Comparison of ENCODE assay signal across 9 cellular contexts in genomic region chr1:244319283-244320132, GRCh38.
DNase-seq lines count a peak whose midpoint lies in the region; ATAC-seq, FAIRE-seq and TF ChIP-seq lines count a peak whose summit lies in the region.
"Had no signal": no experiment of that assay in that cellular context is flagged by ENCODE, and none has a peak within 500 bp of the region (broad histone marks: within the 10 kb centered on the region; RNA-seq: fewer than 3 reads in every experiment).

No MANE protein-coding gene starts in this region.

- peak overlapping the region in 1 of 2 donors; percentile 24 for H3K27ac ChIP-seq in coronary artery
- H3K27ac ChIP-seq: VCaP had no signal

- DNase-seq in GM12891 (ENCODE audit: insufficient read length, low spot score) (peak; percentile 44), KBM-7 (peak; percentile 91), kidney glomerular epithelial cell (lab: John Stamatoyannopoulos, UW) (peak; percentile 35), DMS153 treated with DMSO at 0.1 percent for 48 hours (lab: John Stamatoyannopoulos, UW; ENCODE audit: unreplicated experiment) (no peak), NCI-H146 treated with DMSO at 0.1 percent for 48 hours (lab: John Stamatoyannopoulos, UW; ENCODE audit: unreplicated experiment) (no peak), coronary artery (ENCODE audit: low spot score) (no peak)
- DNase-seq in activated T-cell treated with anti-CD3 and anti-CD28 coated beads, Interleukin-2, amount 50 U/mL, for 1 hour, result peak; percentile 27

- H3K4me3 ChIP-seq in coronary artery, result no peak overlapping the region

- FAIRE-seq in GM12891 (lab: Jason Lieb, UNC), result peak; percentile 69

- no peak for TF ChIP-seq CTCF in coronary artery (IDR thresholded peaks at IDR 0.05)

- ATAC-seq in GM21717 (IDR thresholded peaks at IDR 0.05; ENCODE audit: unreplicated experiment), result peak; percentile 81

- no peak for TF ChIP-seq POLR2A in GM12891 (IDR thresholded peaks at IDR 0.05; ENCODE audit: low read depth, low read length)

- in situ Hi-C loops in KBM-7 (cut with MboI; ENCODE audit: low pct_unique_long_range_greater_than_20kb, low sequenced_read_pairs), result no loop called here

TF ChIP-seq in GM12891, 5 proteins besides CTCF, POLR2A, EP300 and RAD21:
- TF ChIP-seq SPI1 (IDR thresholded peaks at IDR 0.05; ENCODE audit: low read depth, low read length) (peak; percentile 61), PAX5 (IDR thresholded peaks at IDR 0.05; ENCODE audit: insufficient read depth, low read length, severe bottlenecking) (no peak), POLR2AphosphoS5 (IDR thresholded peaks at IDR 0.05; ENCODE audit: low read depth, low read length) (0 out of 2 replicates have a peak, but pooled peaks have one; percentile 23), POU2F2 (IDR thresholded peaks at IDR 0.05; ENCODE audit: low read depth, low read length) (peak; percentile 69; the same call in 1 of the 2 replicates), TAF1 (IDR thresholded peaks at IDR 0.05; ENCODE audit: low read depth, low read length) (no peak; the same call in 1 of the 2 replicates)

Comparison
In these comparisons a context has a peak if more than half of its experiments do, and no peak if none do; other contexts are left out.
1. DNase-seq: peak in GM12891 (single experiment), KBM-7 (single experiment), activated T-cell treated with anti-CD3 and anti-CD28 coated beads, Interleukin-2, amount 50 U/mL, for 1 hour (single experiment) and kidney glomerular epithelial cell (single experiment); none in DMS153 treated with DMSO at 0.1 percent for 48 hours (single experiment), NCI-H146 treated with DMSO at 0.1 percent for 48 hours (single experiment) and coronary artery (single experiment).